In the genomic region with DNA sequence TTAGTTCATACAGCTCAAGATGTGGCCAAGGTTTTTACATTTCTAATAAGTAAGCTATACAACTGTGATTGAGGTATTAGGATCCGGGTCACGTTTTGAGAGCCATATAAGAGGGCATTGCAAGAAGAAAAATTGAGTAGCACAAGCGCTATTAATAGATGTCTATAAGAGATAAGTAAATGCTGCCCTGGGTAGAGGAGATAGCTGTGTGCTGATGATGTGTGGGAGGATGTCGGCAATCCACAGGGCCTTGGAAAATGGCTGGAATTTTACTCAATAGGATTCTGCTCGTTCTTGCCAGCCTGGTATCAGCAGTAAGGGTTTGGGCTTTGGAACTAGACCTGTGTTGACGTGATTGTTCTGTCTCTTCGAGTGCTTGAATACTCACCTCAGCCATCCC, we compare ENCODE assay signal across 26 cellular contexts. TPM values are rescaled to one million over a fixed set of nuclear protein-coding genes. Genes with fewer than 3 reads are reported as not detected.
DNase-seq lines count a peak whose midpoint lies in the region; TF ChIP-seq lines count a peak whose summit lies in the region.
"Had no signal": no experiment of that assay in that cellular context is flagged by ENCODE, and none has a peak within 500 bp of the region (broad histone marks: within the 10 kb centered on the region; RNA-seq: fewer than 3 reads in every experiment).

No MANE protein-coding gene starts in this region.

- H3K9me3 Mint-ChIP-seq in chondrocyte (ENCODE audit: low read depth), result no peaks in the 10 kb centered on the region
- no peaks in the 10 kb centered on the region for H3K9me3 Mint-ChIP-seq in mesothelial cell of epicardium
- no peaks in the 10 kb centered on the region for H3K9me3 Mint-ChIP-seq in endodermal cell
- H3K9me3 Mint-ChIP-seq: central memory CD8-positive, alpha-beta T cell; stimulated activated naive B cell treated with anti-CD40 and anti-IgM and Interleukin-4, amounts not matched to agents 10 μg/mL and 1 μg/mL and 100 μg/mL, for 72 hours had no signal

- no peaks in the 10 kb centered on the region for H3K27me3 Mint-ChIP-seq in chondrocyte (ENCODE audit: low read depth)
- no peaks in the 10 kb centered on the region for H3K27me3 Mint-ChIP-seq in mesothelial cell of epicardium (ENCODE audit: low read depth)
- H3K27me3 Mint-ChIP-seq in endodermal cell (ENCODE audit: insufficient read depth), result no peaks in the 10 kb centered on the region
- H3K27me3 Mint-ChIP-seq: CD4-positive, alpha-beta memory T cell; central memory CD8-positive, alpha-beta T cell; stimulated activated naive B cell treated with anti-CD40 and anti-IgM and Interleukin-4, amounts not matched to agents 10 μg/mL and 1 μg/mL and 100 μg/mL, for 72 hours had no signal

- H3K27me3 ChIP-seq in A673 (replicated peaks; ENCODE audit: insufficient read depth, low read depth, low read length, poor library complexity), result no peaks in the 10 kb centered on the region
- no peaks in the 10 kb centered on the region for H3K27me3 ChIP-seq in endodermal cell (ENCODE audit: control insufficient read depth, insufficient read depth, low read length, poor library complexity, severe bottlenecking)
- H3K27me3 ChIP-seq: esophagus muscularis mucosa had no signal

- H3K4me1 Mint-ChIP-seq in chondrocyte (ENCODE audit: low read depth), result peaks cover 40% of the 10 kb centered on the region
- peaks cover 19% of the 10 kb centered on the region for H3K4me1 Mint-ChIP-seq in mesothelial cell of epicardium
- no peaks in the 10 kb centered on the region for H3K4me1 Mint-ChIP-seq in endodermal cell

- intact Hi-C loops in A673 (cut with micrococcal nuclease; ENCODE audit: unreplicated experiment), result no loop called here

- H3K4me3 Mint-ChIP-seq in chondrocyte (ENCODE audit: unreplicated experiment) (no peak overlapping the region), mesothelial cell of epicardium (no peak overlapping the region), endodermal cell (no peak overlapping the region)
- H3K4me3 Mint-ChIP-seq: CD4-positive, alpha-beta memory T cell; stimulated activated naive B cell treated with anti-CD40 and anti-IgM and Interleukin-4, amounts not matched to agents 10 μg/mL and 1 μg/mL and 100 μg/mL, for 72 hours had no signal

- H3K27ac Mint-ChIP-seq in chondrocyte (ENCODE audit: unreplicated experiment), result peak overlapping the region; percentile 87
- H3K27ac Mint-ChIP-seq in mesothelial cell of epicardium, result peak overlapping the region; percentile 19
- H3K27ac Mint-ChIP-seq in endodermal cell, result no peak overlapping the region
- H3K27ac Mint-ChIP-seq: stimulated activated naive B cell treated with anti-CD40 and anti-IgM and Interleukin-4, amounts not matched to agents 10 μg/mL and 1 μg/mL and 100 μg/mL, for 72 hours had no signal

- peaks cover 79% of the 10 kb centered on the region for H3K36me3 ChIP-seq in A673 (ENCODE audit: insufficient read depth, low read length, poor library complexity, severe bottlenecking)
- H3K36me3 ChIP-seq in endodermal cell (ENCODE audit: control insufficient read depth, insufficient read depth, low read length), result peaks cover 90% of the 10 kb centered on the region

- TF ChIP-seq CTCF in A673 (conservative IDR thresholded peaks at IDR 0.05; ENCODE audit: low read depth, low read length) (no peak), chondrocyte (IDR thresholded peaks at IDR 0.05) (no peak), mesothelial cell of epicardium (IDR thresholded peaks at IDR 0.05; ENCODE audit: unreplicated experiment) (no peak), endodermal cell (conservative IDR thresholded peaks at IDR 0.05) (no peak)

- CTCF ChIA-PET in A673 (lab: Charles Lee), result no interaction called here

- H3K4me3 ChIP-seq in A673 (ENCODE audit: low read depth, low read length, poor library complexity, severe bottlenecking) (no peak overlapping the region), endodermal cell (ENCODE audit: low read length) (no peak overlapping the region)
- H3K4me3 ChIP-seq: esophagus muscularis mucosa, thoracic aorta had no signal

- DNase-seq in A673 (ENCODE audit: low spot score), result no peak
- peak; percentile 15 for DNase-seq in EH (ENCODE audit: low read depth)
- no peak for DNase-seq in chondrocyte (ENCODE audit: low spot score)
- DNase-seq in mesothelial cell of epicardium (ENCODE audit: low spot score in 2 of 2, unreplicated experiment in 2 of 2), result no peak
- no peak for DNase-seq in endodermal cell
- DNase-seq in NCI-H446 treated with DMSO at 0.1 percent for 48 hours (lab: John Stamatoyannopoulos, UW), result no peak
- DNase-seq in erythroblast (lab: John Stamatoyannopoulos, UW), result no peak
- no peak for DNase-seq in dermis blood vessel endothelial cell
- DNase-seq: activated CD4-positive, alpha-beta T cell treated with anti-CD3 and anti-CD28 coated beads, Interleukin-2, amount 50 U/mL, for 4 hours; activated T-cell treated with anti-CD3 and anti-CD28 coated beads for 4 hours; anterior cingulate cortex; CD4-positive, alpha-beta memory T cell; NCI-H1105 treated with DMSO at 0.1 percent for 48 hours; NCI-H2081; stimulated activated CD4-positive, alpha-beta T cell treated with anti-CD3 and anti-CD28 coated beads, Interleukin-2, amount 100 ng/mL, for 48 hours; stimulated activated naive B cell treated with anti-CD40 and anti-IgM and Interleukin-4, amounts not matched to agents 10 μg/mL and 1 μg/mL and 100 μg/mL, for 72 hours had no signal

- peak overlapping the region; percentile 70 for H3K27ac ChIP-seq in A673 (ENCODE audit: low read depth, low read length, poor library complexity, severe bottlenecking)
- no peak overlapping the region for H3K27ac ChIP-seq in endodermal cell (ENCODE audit: low read depth, low read length)
- H3K27ac ChIP-seq: esophagus muscularis mucosa, HL-60, thoracic aorta, VCaP had no signal

- H3K4me1 ChIP-seq in A673 (ENCODE audit: insufficient read depth, low read length, poor library complexity, severe bottlenecking) (peaks cover 29% of the 10 kb centered on the region), endodermal cell (ENCODE audit: control insufficient read depth, insufficient read depth, low read length) (no peaks in the 10 kb centered on the region)

- H3K9me3 ChIP-seq in A673 (ENCODE audit: low read depth, low read length, poor library complexity, severe bottlenecking) (no peaks in the 10 kb centered on the region), endodermal cell (ENCODE audit: control insufficient read depth, low read length) (no peaks in the 10 kb centered on the region)
- H3K9me3 ChIP-seq: esophagus muscularis mucosa, thoracic aorta had no signal

- 91 to 95% methylated on average over 4 to 7 of the region's 7 CpGs for WGBS in endodermal cell (ENCODE audit: insufficient coverage in 1 of 2, insufficient read length in 1 of 2), 2 experiments

- POLR2A ChIA-PET in A673 (lab: Charles Lee; ENCODE audit: low non-redundant PET), result no interaction called here

- H3K36me3 Mint-ChIP-seq in chondrocyte (ENCODE audit: low read depth) (peaks cover 43% of the 10 kb centered on the region), mesothelial cell of epicardium (peaks cover 43% of the 10 kb centered on the region), endodermal cell (ENCODE audit: low read depth) (peaks cover 84% of the 10 kb centered on the region)

- TF ChIP-seq POLR2A in erythroblast (IDR thresholded peaks at IDR 0.05; ENCODE audit: low read length), result no peak

- H3K9ac ChIP-seq in endodermal cell (ENCODE audit: extremely low read depth, low read length, poor library complexity, severe bottlenecking), result no peak overlapping the region

- BruUV-seq in A673 (replicated peaks; lab: Mats Ljungman, UMichigan), result no TSS peak

RNA-seq across cellular contexts. Expression of a gene that starts 41.6 kb away (rescaled TPM):
- total RNA-seq in A673 (2021) (not detected in 2 replicates), chondrocyte (0.62 to 1.7 TPM (median 0.65 TPM) in 3 replicates), mesothelial cell of epicardium (0.07 to 0.27 TPM (median 0.18 TPM) in 3 replicates), endodermal cell (not detected), dermis blood vessel endothelial cell (not detected in 2 replicates)
- polyA plus RNA-seq in endodermal cell (2013, experiment 1 of 2), result 0.39 TPM
- polyA plus RNA-seq in endodermal cell (2013, experiment 2 of 2), result not detected
- total RNA-seq: HepG2; pulmonary artery endothelial cell; SK-MEL-5; T-helper 2 cell treated with Interferon-gamma antibody and Interleukin-4, amounts not matched to agents 100 ng/mL and 5 ng/mL, for 36 hours had no signal
- polyA plus RNA-seq: neural cell had no signal

RNA-seq across cellular contexts. Expression of a gene that starts 44.2 kb away (rescaled TPM):
- total RNA-seq in A673 (2021) (52.6 and 55.6 TPM in 2 replicates), chondrocyte (40.7 to 57.9 TPM (median 44.2 TPM) in 3 replicates), mesothelial cell of epicardium (49.6 to 53.1 TPM (median 52.8 TPM) in 3 replicates), endodermal cell (10 to 100 TPM; 41.0 to 43.5 TPM), dermis blood vessel endothelial cell (33.2 and 45.9 TPM in 2 replicates)
- polyA plus RNA-seq in endodermal cell (2013, experiment 1 of 2), result 28.0 TPM
- 28.3 TPM for polyA plus RNA-seq in endodermal cell (2013, experiment 2 of 2)

RNA-seq across cellular contexts. Expression of a gene that starts 44.3 kb away (rescaled TPM):
- 7.3 and 7.5 TPM in 2 replicates for total RNA-seq in A673 (2021)
- total RNA-seq in chondrocyte, result 5.3 to 7.4 TPM (median 5.7 TPM) in 3 replicates
- 3.9 to 4.8 TPM (median 4.7 TPM) in 3 replicates for total RNA-seq in mesothelial cell of epicardium
- 1 to 10 TPM; 3.4 to 3.8 TPM for total RNA-seq in endodermal cell
- 5.8 TPM for polyA plus RNA-seq in endodermal cell (2013, experiment 1 of 2)
- polyA plus RNA-seq in endodermal cell (2013, experiment 2 of 2), result 3.7 TPM
- 5.3 and 6.0 TPM in 2 replicates for total RNA-seq in dermis blood vessel endothelial cell
